ENCODE assay signal across 9 cellular contexts in genomic region chr19:5154129-5154798, GRCh38.
DNase-seq lines count a peak whose midpoint lies in the region; ATAC-seq and TF ChIP-seq lines count a peak whose summit lies in the region.
"Had no signal": no experiment of that assay in that cellular context is flagged by ENCODE, and none has a peak within 500 bp of the region (broad histone marks: within the 10 kb centered on the region; RNA-seq: fewer than 3 reads in every experiment).

No MANE protein-coding gene starts in this region.

- H3K36me3 ChIP-seq in OCI-LY1 (ENCODE audit: insufficient read depth, low read length) (no peaks in the 10 kb centered on the region), adrenal gland (replicated peaks in 1 of 2) (peaks cover 0 to 19% of the 10 kb centered on the region in 2 donors), transverse colon (no peaks in the 10 kb centered on the region)

- no peaks in the 10 kb centered on the region for H3K79me2 ChIP-seq in OCI-LY1 (ENCODE audit: insufficient read depth, low read length)

- TF ChIP-seq CTCF in GM12872 (IDR thresholded peaks at IDR 0.05; ENCODE audit: insufficient read depth, low read depth, low read length) (peak; percentile 76), OCI-LY1 (IDR thresholded peaks at IDR 0.05; ENCODE audit: low read length) (peak; percentile 54), adrenal gland (IDR thresholded peaks at IDR 0.05) (peak; percentile 19 to 54 (median 36)), transverse colon (IDR thresholded peaks at IDR 0.05) (peak in 4 of 5 experiments; percentile 27 to 45 (median 40))

- peak in 4 of 7 donors; percentile 27 to 63 (median 46) for DNase-seq in adrenal gland
- DNase-seq in left lobe of liver (ENCODE audit: low spot score) = peak; percentile 55
- peak; percentile 38 for DNase-seq in transverse colon
- DNase-seq in activated effector memory CD4-positive, alpha-beta T cell treated with Interleukin-2 at 50 U/mL for 16 hours = no peak
- DNase-seq in cerebellar nuclear complex (lab: John Stamatoyannopoulos, UW) = no peak

- H3K9me3 ChIP-seq in OCI-LY1 (ENCODE audit: low read length) (no peaks in the 10 kb centered on the region), adrenal gland (replicated peaks in 1 of 3) (no peaks in the 10 kb centered on the region), transverse colon (no peaks in the 10 kb centered on the region)

- H3K4me2 ChIP-seq in OCI-LY1 (ENCODE audit: low read length) = no peak overlapping the region

- TF ChIP-seq EP300 in transverse colon (IDR thresholded peaks at IDR 0.05; ENCODE audit: low read depth) = no peak

- H3K27ac ChIP-seq in OCI-LY1 (ENCODE audit: low read depth, low read length, poor library complexity, severe bottlenecking) = no peak overlapping the region
- no peak overlapping the region for H3K27ac ChIP-seq in adrenal gland
- no peak overlapping the region for H3K27ac ChIP-seq in transverse colon
- H3K27ac ChIP-seq: SJSA1 had no signal

- H2AFZ ChIP-seq in OCI-LY1 (ENCODE audit: low read length) = no peak overlapping the region

- WGBS in adrenal gland, 4 donors = 63 to 77% (median 69%) methylated on average over 10 to 17 of the region's 17 CpGs
- WGBS in transverse colon (ENCODE audit: low coverage in 1 of 2), 2 donors = 40 to 64% methylated on average over 6 to 17 of the region's 17 CpGs

- no peaks in the 10 kb centered on the region for H4K20me1 ChIP-seq in OCI-LY1 (ENCODE audit: insufficient read depth, low read length)

- TF ChIP-seq POLR2A in adrenal gland (IDR thresholded peaks at IDR 0.05) (no peak), transverse colon (IDR thresholded peaks at IDR 0.05) (no peak)

- peak; percentile 73 for ATAC-seq in left lobe of liver
- ATAC-seq in HG03457 (IDR thresholded peaks at IDR 0.05; ENCODE audit: unreplicated experiment) = no peak

- no peaks in the 10 kb centered on the region for H3F3A ChIP-seq in OCI-LY1 (ENCODE audit: insufficient read depth, low read length)

- intact Hi-C loops in adrenal gland (cut with DNase I) (no loop called here), transverse colon (cut with DNase I; ENCODE audit: low total_unique reads) (no loop called here)

- in situ Hi-C loops in transverse colon (cut with MboI; ENCODE audit: low pct_ligation_motif_present in 1 of 4, low pct_unique_long_range_greater_than_20kb in 1 of 4, low sequenced_read_pairs in 3 of 4) = no loop called here

- H3K27me3 ChIP-seq in OCI-LY1 (ENCODE audit: insufficient read depth, low read length) (no peaks in the 10 kb centered on the region), adrenal gland (no peaks in the 10 kb centered on the region), transverse colon (no peaks in the 10 kb centered on the region)
- H3K27me3 ChIP-seq: SJSA1 had no signal

- H3K9me2 ChIP-seq in OCI-LY1 (ENCODE audit: low read depth, low read length) = no peaks in the 10 kb centered on the region

- H3K4me3 ChIP-seq in OCI-LY1 (ENCODE audit: low read depth, low read length, poor library complexity, severe bottlenecking) = no peak overlapping the region
- H3K4me3 ChIP-seq in adrenal gland = no peak overlapping the region
- H3K4me3 ChIP-seq in transverse colon = no peak overlapping the region
- H3K4me3 ChIP-seq: SJSA1 had no signal

- no peaks in the 10 kb centered on the region for H3K4me1 ChIP-seq in OCI-LY1 (ENCODE audit: insufficient read depth, low read length, severe bottlenecking)
- no peaks in the 10 kb centered on the region for H3K4me1 ChIP-seq in adrenal gland (replicated peaks in 1 of 2)
- H3K4me1 ChIP-seq in transverse colon = no peaks in the 10 kb centered on the region
- H3K4me1 ChIP-seq: SJSA1 had no signal

- no peak overlapping the region for H3K9ac ChIP-seq in OCI-LY1 (ENCODE audit: low read length)

Comparison
In these comparisons a context has a peak if more than half of its experiments do, and no peak if none do; other contexts are left out.
1. DNase-seq: peak in adrenal gland (4 of 7), left lobe of liver (single experiment) and transverse colon (single experiment); none in activated effector memory CD4-positive, alpha-beta T cell treated with Interleukin-2 at 50 U/mL for 16 hours (single experiment) and cerebellar nuclear complex (0 of 2).
2. Peak in every context shown above with its lines, with median percentiles within 50 percentile points of each other: CTCF ChIP-seq.